7 cellular contexts compared by ENCODE assay signal in genomic region chr6:43724914-43725642, GRCh38. TPM values are rescaled to one million over a fixed set of nuclear protein-coding genes. Genes with fewer than 3 reads are reported as not detected.
DNase-seq lines count a peak whose midpoint lies in the region; ATAC-seq lines count a peak whose summit lies in the region.

No MANE protein-coding gene starts in this region.

- H3K9ac ChIP-seq in skeletal muscle satellite cell (ENCODE audit: low read depth, low read length), result no peak overlapping the region

- H3K36me3 ChIP-seq in skeletal muscle satellite cell (ENCODE audit: insufficient read depth, low read length), result no peaks in the 10 kb centered on the region

- H3K9me3 ChIP-seq in skeletal muscle satellite cell (replicated peaks; ENCODE audit: low read length), result no peaks in the 10 kb centered on the region

- H3K4me1 ChIP-seq in skeletal muscle satellite cell (ENCODE audit: control insufficient read depth, insufficient read depth, low read length), result peaks cover 19% of the 10 kb centered on the region

- ATAC-seq in GM18907 (IDR thresholded peaks at IDR 0.05; ENCODE audit: unreplicated experiment), result peak; percentile 81
- peak; percentile 68 for ATAC-seq in HG03175 (IDR thresholded peaks at IDR 0.05; ENCODE audit: unreplicated experiment)
- ATAC-seq in HG03139 (IDR thresholded peaks at IDR 0.05; ENCODE audit: unreplicated experiment), result no peak

- peaks cover 15% of the 10 kb centered on the region for H3K27me3 ChIP-seq in skeletal muscle satellite cell (ENCODE audit: control insufficient read depth, insufficient read depth, low read length)

- H3K4me3 ChIP-seq in skeletal muscle satellite cell (ENCODE audit: low read length), result no peak overlapping the region

- DNase-seq in OCI-M1 (lab: John Stamatoyannopoulos, UW) (peak; percentile 100), fibroblast of the conjunctiva (ENCODE audit: low read depth) (peak; percentile 97)
- peak; percentile 58 for DNase-seq in activated T-cell treated with anti-CD3 and anti-CD28 coated beads, Interleukin-2, amount 50 U/mL, for 1 hour

- peak overlapping the region; percentile 32 for H3K4me2 ChIP-seq in skeletal muscle satellite cell (ENCODE audit: low read length)

RNA-seq across cellular contexts. Expression of gene MRPS18A, which starts 37.5 kb away (rescaled TPM):
- total RNA-seq in skeletal muscle satellite cell (2012; rRNA removed), result 33.0 and 39.1 TPM in 2 replicates

RNA-seq across cellular contexts. Expression of gene VEGFA, which starts 44.9 kb away (rescaled TPM):
- total RNA-seq in skeletal muscle satellite cell (2012; rRNA removed), result 135 and 169 TPM in 2 replicates
